Comparison of ENCODE assay signal across 18 cellular contexts in genomic region chrX:49610718-49611310, GRCh38. TPM values are rescaled to one million over a fixed set of nuclear protein-coding genes. Genes with fewer than 3 reads are reported as not detected.
"Had no signal": no experiment of that assay in that cellular context is flagged by ENCODE, and none has a peak within 500 bp of the region (broad histone marks: within the 10 kb centered on the region; RNA-seq: fewer than 3 reads in every experiment).

No MANE protein-coding gene starts in this region.

- DNase-seq: activated B cell treated with CpG ODN at 0.5 μM for 24 hours; activated CD4-positive, alpha-beta T cell treated with anti-CD3 and anti-CD28 coated beads, Interleukin-2, amount 10 ng/mL, durations not matched to agents 7 days and 5 days; activated T-cell treated with anti-CD3 and anti-CD28 coated beads for 4 hours; amniotic stem cell; cortex of kidney; endodermal cell; heart left ventricle; left ventricle myocardium superior; mesenchymal stem cell; stimulated activated CD4-positive, alpha-beta T cell treated with anti-CD3 and anti-CD28 coated beads, Interleukin-4, amount 100 ng/mL, for 1 hour; upper lobe of left lung had no signal

- H3K9me3 ChIP-seq: heart left ventricle, upper lobe of left lung had no signal

- H3K36me3 ChIP-seq: heart left ventricle, upper lobe of left lung had no signal

- H3K27ac ChIP-seq: heart left ventricle, upper lobe of left lung had no signal

- H3K27me3 ChIP-seq: upper lobe of left lung had no signal

- H3K4me1 ChIP-seq: heart left ventricle, upper lobe of left lung had no signal

- H3K4me3 ChIP-seq: heart left ventricle, upper lobe of left lung had no signal

RNA-seq across cellular contexts. Expression of gene GAGE1, which starts 12.0 kb away (rescaled TPM):
- total RNA-seq: activated B cell treated with CpG ODN at 0.5 μM for 24 hours; activated CD4-positive, alpha-beta T cell treated with anti-CD3 and anti-CD28 coated beads, Interleukin-2, amount 10 ng/mL, durations not matched to agents 7 days and 5 days; activated CD8-positive, alpha-beta memory T cell treated with anti-CD3 and anti-CD28 coated beads for 36 hours; endodermal cell; esophagus mucosa; fibroblast of villous mesenchyme; heart left ventricle; left ventricle myocardium superior; neural crest cell; osteocyte; temporal lobe had no signal
- polyA plus RNA-seq: heart left ventricle, keratinocyte had no signal

RNA-seq across cellular contexts. Expression of gene GAGE2A, which starts 21.5 kb away (rescaled TPM):
- total RNA-seq: activated B cell treated with CpG ODN at 0.5 μM for 24 hours; activated CD4-positive, alpha-beta T cell treated with anti-CD3 and anti-CD28 coated beads, Interleukin-2, amount 10 ng/mL, durations not matched to agents 7 days and 5 days; activated CD8-positive, alpha-beta memory T cell treated with anti-CD3 and anti-CD28 coated beads for 36 hours; endodermal cell; esophagus mucosa; fibroblast of villous mesenchyme; heart left ventricle; left ventricle myocardium superior; neural crest cell; osteocyte; temporal lobe had no signal
- polyA plus RNA-seq: heart left ventricle, keratinocyte had no signal

RNA-seq across cellular contexts. Expression of gene GAGE12H, which starts 31.1 kb away (rescaled TPM):
- total RNA-seq: activated B cell treated with CpG ODN at 0.5 μM for 24 hours; activated CD4-positive, alpha-beta T cell treated with anti-CD3 and anti-CD28 coated beads, Interleukin-2, amount 10 ng/mL, durations not matched to agents 7 days and 5 days; activated CD8-positive, alpha-beta memory T cell treated with anti-CD3 and anti-CD28 coated beads for 36 hours; endodermal cell; esophagus mucosa; fibroblast of villous mesenchyme; heart left ventricle; left ventricle myocardium superior; neural crest cell; osteocyte; temporal lobe; upper lobe of left lung had no signal
- polyA plus RNA-seq: heart left ventricle, keratinocyte had no signal

RNA-seq across cellular contexts. Expression of gene GAGE12G, which starts 40.6 kb away (rescaled TPM):
- total RNA-seq: activated B cell treated with CpG ODN at 0.5 μM for 24 hours; activated CD4-positive, alpha-beta T cell treated with anti-CD3 and anti-CD28 coated beads, Interleukin-2, amount 10 ng/mL, durations not matched to agents 7 days and 5 days; activated CD8-positive, alpha-beta memory T cell treated with anti-CD3 and anti-CD28 coated beads for 36 hours; endodermal cell; esophagus mucosa; fibroblast of villous mesenchyme; heart left ventricle; left ventricle myocardium superior; neural crest cell; osteocyte; temporal lobe; upper lobe of left lung had no signal
- polyA plus RNA-seq: heart left ventricle, keratinocyte had no signal

RNA-seq across cellular contexts. Expression of gene GAGE12F, which starts 50.2 kb away (rescaled TPM):
- total RNA-seq: activated B cell treated with CpG ODN at 0.5 μM for 24 hours; activated CD4-positive, alpha-beta T cell treated with anti-CD3 and anti-CD28 coated beads, Interleukin-2, amount 10 ng/mL, durations not matched to agents 7 days and 5 days; activated CD8-positive, alpha-beta memory T cell treated with anti-CD3 and anti-CD28 coated beads for 36 hours; endodermal cell; esophagus mucosa; fibroblast of villous mesenchyme; heart left ventricle; left ventricle myocardium superior; neural crest cell; osteocyte; temporal lobe; upper lobe of left lung had no signal
- polyA plus RNA-seq: heart left ventricle, keratinocyte had no signal
